Comparison of ENCODE assay signal across 8 cellular contexts in genomic region chr17:57988301-57989010, GRCh38. TPM values are rescaled to one million over a fixed set of nuclear protein-coding genes. Genes with fewer than 3 reads are reported as not detected.
A peak's percentile ranks its signal among the peaks of the same experiment; 100 is the strongest.
DNase-seq lines count a peak whose midpoint lies in the region; ATAC-seq, FAIRE-seq and TF ChIP-seq lines count a peak whose summit lies in the region.

No MANE protein-coding gene starts in this region.

- H3K27ac ChIP-seq in small intestine (ENCODE audit: low read depth in 1 of 2, low read length in 1 of 2) = peak overlapping the region; percentile 87 to 97

- H3K27me3 ChIP-seq in HAP-1 (ENCODE audit: low read depth) (no peaks in the 10 kb centered on the region), small intestine (ENCODE audit: control insufficient read depth in 2 of 2, insufficient read depth in 2 of 2, low read length in 2 of 2) (no peaks in the 10 kb centered on the region)

- no peaks in the 10 kb centered on the region for H3K9me3 ChIP-seq in HAP-1
- no peaks in the 10 kb centered on the region for H3K9me3 ChIP-seq in small intestine (ENCODE audit: control insufficient read depth, low read depth)

- peak; percentile 78 to 83 (median 80) for ATAC-seq in T-cell (replicated peaks in 1 of 4)

- peaks cover 5% of the 10 kb centered on the region for H3K36me3 Mint-ChIP-seq in T-cell
- H3K36me3 Mint-ChIP-seq in immature natural killer cell = peaks cover 0 to 4% (median 0%) of the 10 kb centered on the region in 3 donors

- H3K9me3 Mint-ChIP-seq in T-cell (no peaks in the 10 kb centered on the region), immature natural killer cell (no peaks in the 10 kb centered on the region)

- WGBS in small intestine, 3 donors = 0 to 1% (median 0%) methylated on average over 26 to 49 of the region's 49 CpGs

- peak overlapping the region; percentile 92 to 96 for H3K27ac Mint-ChIP-seq in T-cell
- peak overlapping the region; percentile 73 to 95 (median 88) for H3K27ac Mint-ChIP-seq in immature natural killer cell

- H3K4me1 Mint-ChIP-seq in T-cell (peaks cover 63 to 71% (median 67%) of the 10 kb centered on the region in 3 donors), immature natural killer cell (peaks cover 51 to 53% of the 10 kb centered on the region in 2 donors)

- in situ Hi-C loops in HAP-1 (cut with MboI; ENCODE audit: low sequenced_read_pairs) = no loop called here

- H3K27me3 Mint-ChIP-seq in T-cell = no peaks in the 10 kb centered on the region
- peaks cover 8 to 19% (median 11%) of the 10 kb centered on the region in 3 donors for H3K27me3 Mint-ChIP-seq in immature natural killer cell (ENCODE audit: low read depth in 3 of 3)

- DNase-seq in NCI-H1417 (lab: John Stamatoyannopoulos, UW) (peak; percentile 84 to 85 (median 85)), NCI-H1417 treated with DMSO at 0.1 percent for 48 hours (lab: John Stamatoyannopoulos, UW) (no peak), HAP-1 (ENCODE audit: low spot score in 2 of 2) (peak; percentile 64 to 77), M059J (ENCODE audit: low read depth) (peak; percentile 67), T-cell (peak in 21 of 34 experiments; percentile 9 to 75 (median 44)), cardiac fibroblast (ENCODE audit: low read depth in 2 of 2) (peak; percentile 64 to 70), immature natural killer cell (peak; percentile 70 to 77 (median 74)), small intestine (peak; percentile 69)

- POLR2A ChIA-PET in T-cell (lab: Charles Lee) = interaction anchor here in 1 of 2 donors (0.6 to 1.1 kb wide), 3 partner anchors 11 to 30 kb away, joined by 4 to 9 read pairs (median 5); no protein-coding TSS in a partner anchor

- FAIRE-seq in small intestine (lab: Jason Lieb, UNC) = no peak

- CTCF ChIA-PET in T-cell (lab: Charles Lee) = interaction anchor here (0.5 to 1.1 kb wide), 4 partner anchors 10 to 94 kb away, joined by 3 to 10 read pairs (median 4); partner anchors contain the start of gene DYNLL2 (in 1 of the 2)

- peak overlapping the region; percentile 74 for H3K4me3 ChIP-seq in HAP-1
- peak overlapping the region; percentile 56 to 77 for H3K4me3 ChIP-seq in cardiac fibroblast (replicated peaks in 1 of 2; ENCODE audit: low read depth in 2 of 2, low read length in 2 of 2)
- peak overlapping the region; percentile 82 to 95 for H3K4me3 ChIP-seq in small intestine (ENCODE audit: low read depth in 1 of 2, low read length in 2 of 2)

- H3K4me1 ChIP-seq in HAP-1 = peaks cover 23% of the 10 kb centered on the region
- H3K4me1 ChIP-seq in small intestine (ENCODE audit: control insufficient read depth in 2 of 2, insufficient read depth in 1 of 2, low read depth in 1 of 2, low read length in 1 of 2) = peaks cover 8 to 10% of the 10 kb centered on the region in 2 donors

- H3K36me3 ChIP-seq in HAP-1 (replicated peaks) (no peaks in the 10 kb centered on the region; the same call in 1 of the 2 replicates), small intestine (ENCODE audit: control insufficient read depth in 2 of 2, insufficient read depth in 2 of 2, low read length in 2 of 2) (no peaks in the 10 kb centered on the region)

- TF ChIP-seq CTCF in cardiac fibroblast (IDR thresholded peaks at IDR 0.05; ENCODE audit: low read depth, low read length) = no peak

- H3K4me3 Mint-ChIP-seq in T-cell (peak overlapping the region; percentile 89 to 94 (median 89)), immature natural killer cell (peak overlapping the region; percentile 91 to 96 (median 93))

RNA-seq across cellular contexts. Expression of gene VEZF1, which starts 0.4 kb away (rescaled TPM):
- 62.4 and 63.3 TPM in 2 replicates for total RNA-seq in M059J (2014; rRNA removed; shearing (Covaris generic))
- 10 to 100 TPM; 43.1 to 68.1 (median 63.8) TPM for total RNA-seq in T-cell
- 10 to 100 TPM; 35.8 to 54.1 (median 40.1) TPM for polyA plus RNA-seq in immature natural killer cell
- 10 to 100 TPM; 11.4 to 25.6 (median 11.9) TPM for polyA plus RNA-seq in small intestine

RNA-seq across cellular contexts. Expression of gene SRSF1, which starts 18.6 kb away (rescaled TPM):
- total RNA-seq in M059J (2014; rRNA removed; shearing (Covaris generic)) = 336 and 365 TPM in 2 replicates
- total RNA-seq in T-cell = 100 to 1,000 TPM; 112 to 266 (median 261) TPM
- polyA plus RNA-seq in immature natural killer cell (10 to 100 TPM; 42.5 to 69.6 (median 55.8) TPM), small intestine (100 to 1,000 TPM in 1 of 3 donors, 10 to 100 TPM in 2; 62.7 to 141 (median 71.8) TPM)

RNA-seq across cellular contexts. Expression of gene CUEDC1, which starts 33.2 kb away (rescaled TPM):
- total RNA-seq in M059J (2014; rRNA removed; shearing (Covaris generic)) = 4.4 and 16.2 TPM in 2 replicates
- total RNA-seq in T-cell = 1 to 10 TPM in 1 of 5 donors, under 1 TPM in 3, not detected in 1; 0.33 to 1.4 (median 0.74) TPM
- 1 to 10 TPM in 1 of 3 donors, under 1 TPM in 2; 0.43 to 2.5 (median 0.52) TPM for polyA plus RNA-seq in immature natural killer cell
- 10 to 100 TPM in 1 of 3 donors, 1 to 10 TPM in 2; 1.6 to 14.9 (median 6.8) TPM for polyA plus RNA-seq in small intestine
